8 cellular contexts compared by ENCODE assay signal in genomic region chr18:76528477-76529432, GRCh38. TPM values are rescaled to one million over a fixed set of nuclear protein-coding genes. Genes with fewer than 3 reads are reported as not detected.
A peak's percentile ranks its signal among the peaks of the same experiment; 100 is the strongest.
DNase-seq lines count a peak whose midpoint lies in the region; ATAC-seq and TF ChIP-seq lines count a peak whose summit lies in the region.

No MANE protein-coding gene starts in this region.

- CTCF ChIA-PET in CD4-positive, alpha-beta T cell (lab: Charles Lee) = no interaction called here

- POLR2A ChIA-PET in CD4-positive, alpha-beta T cell (lab: Charles Lee) = no interaction called here

- no peaks in the 10 kb centered on the region for H3K36me3 Mint-ChIP-seq in CD4-positive, alpha-beta T cell (ENCODE audit: low read depth)

- H3K9me3 ChIP-seq in CD4-positive, alpha-beta T cell (ENCODE audit: control insufficient read depth, low read length) = no peaks in the 10 kb centered on the region

- no peak for TF ChIP-seq CTCF in CD4-positive, alpha-beta T cell (IDR thresholded peaks at IDR 0.05)
- no peak for TF ChIP-seq CTCF in coronary artery (IDR thresholded peaks at IDR 0.05)

- H3K27me3 Mint-ChIP-seq in CD4-positive, alpha-beta T cell = peaks cover 50% of the 10 kb centered on the region

- H3K27me3 ChIP-seq in CD4-positive, alpha-beta T cell (ENCODE audit: control insufficient read depth, insufficient read depth, low read length) = peaks cover 15% of the 10 kb centered on the region

- no peak overlapping the region for H3K27ac ChIP-seq in CD4-positive, alpha-beta T cell (ENCODE audit: low read depth, low read length)
- peak overlapping the region in 1 of 2 donors; percentile 3 for H3K27ac ChIP-seq in coronary artery

- intact Hi-C loops in CD4-positive, alpha-beta T cell (cut with DNase I, micrococcal nuclease) = no loop called here

- H3K9me3 Mint-ChIP-seq in CD4-positive, alpha-beta T cell = no peaks in the 10 kb centered on the region

- ATAC-seq in CD4-positive, alpha-beta T cell (ENCODE audit: poor library complexity) = no peak
- peak; percentile 47 for ATAC-seq in GM21529 (IDR thresholded peaks at IDR 0.05; ENCODE audit: unreplicated experiment)
- no peak for ATAC-seq in HG03469 (IDR thresholded peaks at IDR 0.05; ENCODE audit: unreplicated experiment)

- peaks cover 7% of the 10 kb centered on the region for H3K4me1 Mint-ChIP-seq in CD4-positive, alpha-beta T cell (ENCODE audit: low read depth)

- H3K4me3 Mint-ChIP-seq in CD4-positive, alpha-beta T cell = peak overlapping the region; percentile 77

- DNase-seq in CD4-positive, alpha-beta T cell = no peak
- peak; percentile 71 for DNase-seq in NCI-H69 (lab: John Stamatoyannopoulos, UW)
- DNase-seq in coronary artery (ENCODE audit: low spot score) = no peak
- DNase-seq in mucosa of gallbladder (ENCODE audit: low spot score) = peak; percentile 38
- DNase-seq in medulla oblongata (ENCODE audit: extremely low spot score) = no peak
- DNase-seq in NCI-H446 treated with DMSO at 0.1 percent for 48 hours (lab: John Stamatoyannopoulos, UW) = no peak

- peak overlapping the region; percentile 63 for H3K4me3 ChIP-seq in coronary artery

- no peak overlapping the region for H3K27ac Mint-ChIP-seq in CD4-positive, alpha-beta T cell

RNA-seq across cellular contexts. Expression of gene ZNF516, which starts 33.7 kb away (rescaled TPM):
- total RNA-seq in CD4-positive, alpha-beta T cell = 10 to 100 TPM; 22.4 to 29.3 TPM
- total RNA-seq in mucosa of gallbladder = 48.5 TPM

Comparison
In these comparisons a context has a peak if more than half of its experiments do, and no peak if none do; other contexts are left out.
1. DNase-seq: peak in NCI-H69 (single experiment) and mucosa of gallbladder (single experiment); none in CD4-positive, alpha-beta T cell (0 of 10), coronary artery (single experiment), medulla oblongata (single experiment) and NCI-H446 treated with DMSO at 0.1 percent for 48 hours (single experiment).